ENCODE assay signal across 24 cellular contexts in the genomic region with DNA sequence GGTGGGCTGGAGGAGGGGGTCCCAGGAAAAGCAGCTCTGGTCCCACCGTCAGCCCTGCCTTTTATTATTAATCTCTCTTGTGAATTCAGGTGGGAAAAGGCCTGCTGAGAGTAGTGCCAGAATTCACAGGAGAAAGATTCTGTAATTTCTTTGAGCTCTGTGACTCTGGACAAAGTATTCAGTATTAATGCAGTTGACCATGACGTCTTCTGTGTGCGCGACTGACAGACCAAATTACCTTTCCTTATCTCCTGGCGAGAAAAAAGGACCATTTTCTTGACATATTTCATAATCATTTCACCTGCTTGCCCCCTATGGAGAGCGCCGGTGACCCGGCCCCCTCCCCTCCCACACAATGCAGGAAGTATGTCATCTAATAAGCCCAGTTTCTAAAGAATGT.
"Had no signal": no experiment of that assay in that cellular context is flagged by ENCODE, and none has a peak within 500 bp of the region (broad histone marks: within the 10 kb centered on the region; RNA-seq: fewer than 3 reads in every experiment).

No MANE protein-coding gene starts in this region.

- H3K27ac ChIP-seq: gastroesophageal sphincter, parathyroid adenoma, psoas muscle, sigmoid colon, tibial nerve had no signal

- H3K4me1 Mint-ChIP-seq: nephron progenitor cell had no signal

- H3K36me3 ChIP-seq: gastroesophageal sphincter, sigmoid colon, tibial nerve had no signal

- H3K9ac ChIP-seq: parathyroid adenoma had no signal

- H3K79me2 ChIP-seq: parathyroid adenoma had no signal

- H3K9me3 Mint-ChIP-seq: activated naive CD4-positive, alpha-beta T cell treated with anti-CD3 and anti-CD28 coated beads for 36 hours; activated naive CD8-positive, alpha-beta T cell treated with anti-CD3 and anti-CD28 coated beads, Interleukin-2, amount 10 ng/mL, durations not matched to agents 7 days and 5 days; immature natural killer cell; nephron progenitor cell; T-helper 2 cell treated with Interferon-gamma antibody and Interleukin-4, amounts not matched to agents 5 μg/mL and 100 μg/mL, for 36 hours had no signal

- H3K27me3 ChIP-seq: gastroesophageal sphincter, sigmoid colon, tibial nerve had no signal

- H3K9me3 ChIP-seq: gastroesophageal sphincter, psoas muscle, sigmoid colon, tibial nerve had no signal

- H3K27me3 Mint-ChIP-seq: activated naive CD8-positive, alpha-beta T cell treated with anti-CD3 and anti-CD28 coated beads, Interleukin-2, amount 10 ng/mL, durations not matched to agents 7 days and 5 days had no signal

- H3K36me3 Mint-ChIP-seq: activated naive CD8-positive, alpha-beta T cell treated with anti-CD3 and anti-CD28 coated beads, Interleukin-2, amount 10 ng/mL, durations not matched to agents 7 days and 5 days; immature natural killer cell had no signal

- H2AFZ ChIP-seq: parathyroid adenoma had no signal

- H3K4me3 ChIP-seq: gastroesophageal sphincter, psoas muscle, sigmoid colon, tibial nerve had no signal

- H3K4me3 Mint-ChIP-seq: activated naive CD4-positive, alpha-beta T cell treated with anti-CD3 and anti-CD28 coated beads for 36 hours; activated naive CD8-positive, alpha-beta T cell treated with anti-CD3 and anti-CD28 coated beads, Interleukin-2, amount 10 ng/mL, durations not matched to agents 7 days and 5 days; immature natural killer cell; nephron progenitor cell; T-helper 2 cell treated with Interferon-gamma antibody and Interleukin-4, amounts not matched to agents 5 μg/mL and 100 μg/mL, for 36 hours had no signal

- H3K4me1 ChIP-seq: gastroesophageal sphincter, parathyroid adenoma, psoas muscle, sigmoid colon, tibial nerve had no signal

- H3K27ac Mint-ChIP-seq: activated naive CD4-positive, alpha-beta T cell treated with anti-CD3 and anti-CD28 coated beads for 36 hours; activated naive CD8-positive, alpha-beta T cell treated with anti-CD3 and anti-CD28 coated beads, Interleukin-2, amount 10 ng/mL, durations not matched to agents 7 days and 5 days; T-helper 2 cell treated with Interferon-gamma antibody and Interleukin-4, amounts not matched to agents 5 μg/mL and 100 μg/mL, for 36 hours had no signal

- ATAC-seq: gastroesophageal sphincter, left colon, psoas muscle had no signal

- DNase-seq: activated CD4-positive, alpha-beta T cell treated with anti-CD3 and anti-CD28 coated beads for 4 hours; activated CD4-positive, alpha-beta T cell treated with anti-CD3 and anti-CD28 coated beads, Interleukin-2, amount 50 U/mL, for 48 hours; activated CD8-positive, alpha-beta memory T cell treated with anti-CD3 and anti-CD28 coated beads for 24 hours; activated effector memory CD4-positive, alpha-beta T cell treated with Interleukin-2 at 50 U/mL for 16 hours; activated naive CD4-positive, alpha-beta T cell treated with anti-CD3 and anti-CD28 coated beads for 36 hours; activated naive CD8-positive, alpha-beta T cell treated with anti-CD3 and anti-CD28 coated beads, Interleukin-2, amount 10 ng/mL, durations not matched to agents 7 days and 5 days; amniotic stem cell; caudate nucleus; head of caudate nucleus; hypothalamus; immature natural killer cell; kidney; left colon; mammary epithelial cell; nephron progenitor cell; psoas muscle; sigmoid colon; small intestine; stimulated activated CD4-positive, alpha-beta T cell treated with anti-CD3 and anti-CD28 coated beads, Interleukin-2, amount 100 ng/mL, for 24 hours; stimulated activated naive CD4-positive, alpha-beta T cell treated with Interleukin-2 at 50 U/mL for 16 hours had no signal
